In genomic region chr3:147651107-147651506, GRCh38 we compare ENCODE assay signal across 23 cellular contexts.
DNase-seq lines count a peak whose midpoint lies in the region; ATAC-seq and TF ChIP-seq lines count a peak whose summit lies in the region.
"Had no signal": no experiment of that assay in that cellular context is flagged by ENCODE, and none has a peak within 500 bp of the region (broad histone marks: within the 10 kb centered on the region; RNA-seq: fewer than 3 reads in every experiment).

No MANE protein-coding gene starts in this region.

- H3K27me3 Mint-ChIP-seq in T-helper 17 cell, result no peaks in the 10 kb centered on the region
- H3K27me3 Mint-ChIP-seq: activated CD8-positive, alpha-beta T cell treated with anti-CD3 and anti-CD28 coated beads for 36 hours; stimulated activated naive CD8-positive, alpha-beta T cell treated with anti-CD3 and anti-CD28 coated beads, Interleukin-15, amount 100 ng/mL, for 72 hours had no signal

- H2BK12ac ChIP-seq in mesenchymal stem cell (ENCODE audit: low read length in 2 of 2), result no peak overlapping the region

- H3K27ac Mint-ChIP-seq in T-helper 17 cell, result no peak overlapping the region
- H3K27ac Mint-ChIP-seq: activated CD8-positive, alpha-beta T cell treated with anti-CD3 and anti-CD28 coated beads for 36 hours; activated naive CD4-positive, alpha-beta T cell treated with anti-CD3 and anti-CD28 coated beads, Interleukin-2, amount 50 U/mL, for 72 hours; GM23338; immature natural killer cell; stimulated activated naive CD8-positive, alpha-beta T cell treated with anti-CD3 and anti-CD28 coated beads, Interleukin-15, amount 100 ng/mL, for 72 hours; WTC11 had no signal

- no peaks in the 10 kb centered on the region for H3K79me2 ChIP-seq in DND-41 (ENCODE audit: insufficient read depth, low read length)

- WGBS in mesenchymal stem cell, result 56% methylated on average over 2 of the region's 2 CpGs

- no peak for DNase-seq in DND-41
- DNase-seq in OCI-M1 (lab: John Stamatoyannopoulos, UW), result peak; percentile 63
- DNase-seq in brain microvascular endothelial cell, result peak; percentile 19
- DNase-seq in mesenchymal stem cell, result no peak
- no peak for DNase-seq in T-helper 17 cell
- no peak for DNase-seq in stimulated activated CD4-positive, alpha-beta T cell treated with anti-CD3 and anti-CD28 coated beads, Interleukin-4, amount 100 ng/mL, for 1 hour
- no peak for DNase-seq in NOMO-1 treated with dmso at 0.1 percent for 144 hours (lab: John Stamatoyannopoulos, UW; ENCODE audit: unreplicated experiment)
- DNase-seq: activated CD8-positive, alpha-beta T cell treated with anti-CD3 and anti-CD28 coated beads for 36 hours; activated T-cell treated with anti-CD3 and anti-CD28 coated beads, Interleukin-2, amount 50 U/mL, for 4 hours; glutamatergic neuron; immature natural killer cell; KBM-7; mesendoderm; NCI-H1092; NCI-H774; nephron progenitor cell; RPMI8226; stimulated activated naive CD8-positive, alpha-beta T cell treated with anti-CD3 and anti-CD28 coated beads, Interleukin-15, amount 100 ng/mL, for 72 hours had no signal

- H4K8ac ChIP-seq in mesenchymal stem cell (ENCODE audit: low read length), result no peak overlapping the region

- H3K4me2 ChIP-seq in DND-41 (ENCODE audit: insufficient read depth, low read length) (no peak overlapping the region), mesenchymal stem cell (ENCODE audit: low read length, poor library complexity, severe bottlenecking) (no peak overlapping the region)
- H3K4me2 ChIP-seq: GM23338 had no signal

- H3K9ac ChIP-seq in DND-41 (ENCODE audit: low read depth, low read length) (no peak overlapping the region), mesenchymal stem cell (ENCODE audit: low read length) (peak overlapping the region; percentile 12)

- H3K4me3 ChIP-seq in DND-41 (ENCODE audit: low read depth in 1 of 2, low read length in 2 of 2) (no peak overlapping the region), brain microvascular endothelial cell (ENCODE audit: low read depth, low read length) (no peak overlapping the region), mesenchymal stem cell (ENCODE audit: insufficient read depth in 1 of 2, low read depth in 1 of 2, low read length in 2 of 2) (no peak overlapping the region)
- H3K4me3 ChIP-seq: breast epithelium, GM23338 had no signal

- H2BK15ac ChIP-seq in mesenchymal stem cell (ENCODE audit: low read depth, poor library complexity, severe bottlenecking), result no peak overlapping the region

- no peaks in the 10 kb centered on the region for H3K79me1 ChIP-seq in mesenchymal stem cell (replicated peaks; ENCODE audit: low read length, poor library complexity, severe bottlenecking)

- H3K18ac ChIP-seq in mesenchymal stem cell (ENCODE audit: low read depth in 1 of 2, low read length in 2 of 2), result no peak overlapping the region

- H3K23ac ChIP-seq in mesenchymal stem cell (ENCODE audit: low read length in 2 of 2), result no peak overlapping the region

- H2BK5ac ChIP-seq in mesenchymal stem cell (ENCODE audit: low read depth, low read length, poor library complexity, severe bottlenecking), result no peak overlapping the region

- no peaks in the 10 kb centered on the region for H3K27me3 ChIP-seq in DND-41 (ENCODE audit: insufficient read depth, low read length, poor library complexity)
- H3K27me3 ChIP-seq in brain microvascular endothelial cell (replicated peaks), result no peaks in the 10 kb centered on the region
- H3K27me3 ChIP-seq in mesenchymal stem cell (ENCODE audit: control insufficient read depth in 1 of 2, insufficient read depth in 1 of 2, low read length in 2 of 2), result no peaks in the 10 kb centered on the region
- H3K27me3 ChIP-seq: breast epithelium had no signal

- H3K14ac ChIP-seq in mesenchymal stem cell (ENCODE audit: low read length in 2 of 2), result no peak overlapping the region

- 0 out of 2 replicates have a peak overlapping the region, but pooled peaks have one; percentile 2 for H2AFZ ChIP-seq in DND-41 (ENCODE audit: low read depth, low read length)
- H2AFZ ChIP-seq in mesenchymal stem cell (ENCODE audit: low read depth, low read length), result no peak overlapping the region
- H2AFZ ChIP-seq: GM23338 had no signal

- no peak overlapping the region for H2AK5ac ChIP-seq in mesenchymal stem cell (ENCODE audit: low read length, severe bottlenecking)

- H3K4ac ChIP-seq in mesenchymal stem cell (ENCODE audit: low read depth in 1 of 2, low read length in 2 of 2), result no peak overlapping the region

- no peak overlapping the region for H3K27ac ChIP-seq in DND-41 (ENCODE audit: low read length)
- no peak overlapping the region for H3K27ac ChIP-seq in brain microvascular endothelial cell
- no peak overlapping the region for H3K27ac ChIP-seq in mesenchymal stem cell (ENCODE audit: low read length, poor library complexity, severe bottlenecking)
- H3K27ac ChIP-seq: breast epithelium had no signal

- in situ Hi-C loops in brain microvascular endothelial cell (cut with HindIII; ENCODE audit: low pct_ligation_motif_present, low sequenced_read_pairs), result no loop called here

- H3K4me1 Mint-ChIP-seq in T-helper 17 cell, result no peaks in the 10 kb centered on the region
- H3K4me1 Mint-ChIP-seq: GM23338; immature natural killer cell; nephron progenitor cell; stimulated activated naive CD8-positive, alpha-beta T cell treated with anti-CD3 and anti-CD28 coated beads, Interleukin-15, amount 100 ng/mL, for 72 hours had no signal

- H3K9me3 ChIP-seq in DND-41 (ENCODE audit: insufficient read depth, low read length, severe bottlenecking) (no peaks in the 10 kb centered on the region), mesenchymal stem cell (ENCODE audit: control insufficient read depth, low read length) (no peaks in the 10 kb centered on the region), T-helper 17 cell (ENCODE audit: control insufficient read depth, low read length, poor library complexity, severe bottlenecking) (no peaks in the 10 kb centered on the region)
- H3K9me3 ChIP-seq: breast epithelium had no signal

- TF ChIP-seq CTCF in DND-41 (IDR thresholded peaks at IDR 0.05; ENCODE audit: borderline replicate concordance, extremely low read depth, low read length, poor library complexity, severe bottlenecking) (no peak), brain microvascular endothelial cell (IDR thresholded peaks at IDR 0.05; ENCODE audit: low read depth, low read length, missing control alignments) (no peak)

- H3K4me3 Mint-ChIP-seq in T-helper 17 cell, result no peak overlapping the region
- H3K4me3 Mint-ChIP-seq: activated CD8-positive, alpha-beta T cell treated with anti-CD3 and anti-CD28 coated beads for 36 hours; activated T-cell treated with anti-CD3 and anti-CD28 coated beads, Interleukin-2, amount 50 U/mL, for 4 hours; GM23338; immature natural killer cell; nephron progenitor cell; stimulated activated naive CD8-positive, alpha-beta T cell treated with anti-CD3 and anti-CD28 coated beads, Interleukin-15, amount 100 ng/mL, for 72 hours; WTC11 had no signal

- H3K36me3 ChIP-seq in DND-41 (ENCODE audit: insufficient read depth, low read length) (no peaks in the 10 kb centered on the region), brain microvascular endothelial cell (replicated peaks) (no peaks in the 10 kb centered on the region), mesenchymal stem cell (ENCODE audit: control insufficient read depth in 1 of 2, insufficient read depth in 2 of 2, low read depth in 1 of 2, low read length in 2 of 2) (no peaks in the 10 kb centered on the region)
- H3K36me3 ChIP-seq: breast epithelium had no signal

- H3K36me3 Mint-ChIP-seq in T-helper 17 cell (ENCODE audit: low read depth), result no peaks in the 10 kb centered on the region
- H3K36me3 Mint-ChIP-seq: immature natural killer cell, WTC11 had no signal

- H3K4me1 ChIP-seq in DND-41 (ENCODE audit: insufficient read depth, low read length) (peaks cover 4% of the 10 kb centered on the region; the same call in 1 of the 2 replicates), mesenchymal stem cell (ENCODE audit: control insufficient read depth, insufficient read depth, low read depth, low read length) (no peaks in the 10 kb centered on the region)

- H4K91ac ChIP-seq in mesenchymal stem cell (ENCODE audit: low read length), result no peak overlapping the region

- no peak overlapping the region for H2BK120ac ChIP-seq in mesenchymal stem cell (ENCODE audit: low read depth, low read length)

- no peak for ATAC-seq in DND-41 (ENCODE audit: insufficient read depth, low read depth)
- ATAC-seq in T-helper 17 cell, result no peak
- no peak for ATAC-seq in HG03521 (IDR thresholded peaks at IDR 0.05; ENCODE audit: unreplicated experiment)
- ATAC-seq: activated CD8-positive, alpha-beta T cell treated with anti-CD3 and anti-CD28 coated beads for 36 hours; activated naive CD4-positive, alpha-beta T cell treated with anti-CD3 and anti-CD28 coated beads, Interleukin-2, amount 50 U/mL, for 72 hours; activated T-cell treated with anti-CD3 and anti-CD28 coated beads, Interleukin-2, amount 50 U/mL, for 4 hours; GM23338; stimulated activated naive CD8-positive, alpha-beta T cell treated with anti-CD3 and anti-CD28 coated beads, Interleukin-15, amount 100 ng/mL, for 72 hours; WTC11 had no signal

- H4K20me1 ChIP-seq in DND-41 (ENCODE audit: insufficient read depth, low read length), result no peaks in the 10 kb centered on the region

Comparison
In these comparisons a context has a peak if more than half of its experiments do, and no peak if none do; other contexts are left out.
1. DNase-seq: peak in OCI-M1 (single experiment) and brain microvascular endothelial cell (single experiment); none in DND-41 (single experiment), mesenchymal stem cell (single experiment), T-helper 17 cell (0 of 3), stimulated activated CD4-positive, alpha-beta T cell treated with anti-CD3 and anti-CD28 coated beads, Interleukin-4, amount 100 ng/mL, for 1 hour (single experiment) and NOMO-1 treated with dmso at 0.1 percent for 144 hours (single experiment).